1 cellular context compared by ENCODE assay signal in the genomic region with DNA sequence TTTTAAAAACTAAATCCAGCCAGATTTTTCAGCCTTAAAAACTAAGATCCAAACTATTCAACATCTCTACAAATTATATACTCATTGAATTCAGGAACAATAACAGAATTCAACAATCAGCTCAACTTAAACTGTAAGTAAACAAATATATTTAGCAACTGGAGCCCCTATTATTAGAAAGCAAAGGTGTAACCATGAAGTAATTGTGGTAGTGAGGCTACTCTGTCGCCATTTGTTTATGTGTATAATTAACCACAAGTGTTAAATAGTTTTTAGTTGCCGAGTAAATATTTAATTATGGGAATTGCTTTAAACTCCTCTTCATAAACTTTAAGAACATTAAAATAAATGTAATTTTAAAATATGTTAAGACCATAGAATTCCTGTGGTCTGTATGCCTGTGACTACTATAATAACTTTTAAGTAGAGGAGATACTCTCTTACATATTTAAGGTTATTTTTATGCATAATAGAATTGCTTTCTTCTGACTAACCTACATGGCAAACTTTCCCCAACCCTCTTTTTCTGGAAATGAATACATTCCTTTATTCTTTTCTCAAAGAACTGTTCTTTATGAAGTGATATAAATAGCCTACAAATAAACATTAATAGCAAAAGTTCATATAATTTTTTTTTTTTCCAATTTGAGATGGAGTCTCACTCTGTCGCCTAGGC.
TF ChIP-seq lines count a peak whose summit lies in the region.

No MANE protein-coding gene starts in this region.

TF ChIP-seq in GM23338, 12 proteins besides CTCF, POLR2A, EP300 and RAD21 (continued from another document):
- no peak for TF ChIP-seq REST (IDR thresholded peaks at IDR 0.05; ENCODE audit: unreplicated experiment)
- no peak for TF ChIP-seq STAT1 (IDR thresholded peaks at IDR 0.05; ENCODE audit: unreplicated experiment)
- TF ChIP-seq CREB1 (CRISPR knock-in tag; IDR thresholded peaks at IDR 0.05; ENCODE audit: low read depth): no peak
- TF ChIP-seq ZNF331 (CRISPR knock-in tag; IDR thresholded peaks at IDR 0.05; ENCODE audit: low read depth): no peak
- no peak for TF ChIP-seq ZNF462 (CRISPR knock-in tag; IDR thresholded peaks at IDR 0.05)
- TF ChIP-seq NANOG (IDR thresholded peaks at IDR 0.05; ENCODE audit: borderline replicate concordance): no peak
- no peak for TF ChIP-seq EZH2 (IDR thresholded peaks at IDR 0.05; ENCODE audit: low read depth, unreplicated experiment)
- no peak for TF ChIP-seq POLR2AphosphoS5 (IDR thresholded peaks at IDR 0.05; ENCODE audit: low read depth)
TF ChIP-seq in GM23338: peak in this region for 0.
